8 cellular contexts compared by ENCODE assay signal in genomic region chr2:96305979-96306308, GRCh38.
DNase-seq lines count a peak whose midpoint lies in the region; ATAC-seq and TF ChIP-seq lines count a peak whose summit lies in the region.

No MANE protein-coding gene starts in this region.

- H3K27me3 ChIP-seq in KMS-11 (ENCODE audit: insufficient read depth, low read depth) (no peaks in the 10 kb centered on the region), mucosa of rectum (ENCODE audit: control insufficient read depth in 2 of 2, insufficient read depth in 2 of 2, low read length in 2 of 2) (no peaks in the 10 kb centered on the region)

- H3K36me3 ChIP-seq in KMS-11 (ENCODE audit: insufficient read depth) (peaks cover 11% of the 10 kb centered on the region; the same call in 1 of the 2 replicates), mucosa of rectum (ENCODE audit: control insufficient read depth in 2 of 2, insufficient read depth in 2 of 2, low read length in 2 of 2) (peaks cover 23 to 25% of the 10 kb centered on the region in 2 donors)

- peak overlapping the region; percentile 77 for H3K9ac ChIP-seq in KMS-11
- H3K9ac ChIP-seq in mucosa of rectum (ENCODE audit: low read depth in 1 of 2, low read length in 2 of 2): peak overlapping the region; percentile 88 to 96

- H3K9me3 ChIP-seq in mucosa of rectum (ENCODE audit: control insufficient read depth in 2 of 2, low read length in 2 of 2): no peaks in the 10 kb centered on the region

- H3K27ac ChIP-seq in KMS-11: peak overlapping the region; percentile 67
- H3K27ac ChIP-seq in caudate nucleus (ENCODE audit: low read depth, low read length): peak overlapping the region; percentile 83
- H3K27ac ChIP-seq in mucosa of rectum (ENCODE audit: low read depth in 2 of 2, low read length in 2 of 2): peak overlapping the region; percentile 70 to 91

- ATAC-seq in HG03135 (IDR thresholded peaks at IDR 0.05; ENCODE audit: unreplicated experiment): no peak

- peak overlapping the region; percentile 100 for H3K4me3 ChIP-seq in AG09309 (ENCODE audit: control insufficient read depth, low read depth, low read length)
- peak overlapping the region; percentile 85 for H3K4me3 ChIP-seq in KMS-11 (IDR thresholded peaks at IDR 0.05; ENCODE audit: insufficient read depth, low read depth, low read length)
- peak overlapping the region; percentile 76 to 99 for H3K4me3 ChIP-seq in mucosa of rectum (ENCODE audit: low read length in 2 of 2)

- H3K4me1 ChIP-seq in KMS-11 (ENCODE audit: low read depth, poor library complexity, severe bottlenecking) (peaks cover 25% of the 10 kb centered on the region), mucosa of rectum (ENCODE audit: control insufficient read depth in 2 of 2, insufficient read depth in 2 of 2, low read length in 2 of 2) (peaks cover 9 to 14% of the 10 kb centered on the region in 2 donors)

- peak overlapping the region; percentile 80 for H2AFZ ChIP-seq in KMS-11 (ENCODE audit: low read depth)

- H3K4me2 ChIP-seq in KMS-11: peak overlapping the region; percentile 94

- H3K79me2 ChIP-seq in KMS-11 (ENCODE audit: insufficient read depth, low read depth): peaks cover 30% of the 10 kb centered on the region

- no peaks in the 10 kb centered on the region for H4K20me1 ChIP-seq in KMS-11 (ENCODE audit: insufficient read depth)

- DNase-seq in AG09309 (ENCODE audit: low read depth) (no peak), caudate nucleus (lab: John Stamatoyannopoulos, UW) (no peak), cerebellar nuclear complex (lab: John Stamatoyannopoulos, UW) (no peak), globus pallidus (ENCODE audit: low spot score) (no peak), 8988T (no peak)

- no peak for TF ChIP-seq CTCF in AG09309 (IDR thresholded peaks at IDR 0.05; ENCODE audit: control insufficient read depth, insufficient read depth, low read depth, low read length, missing control alignments)
- no peak for TF ChIP-seq CTCF in KMS-11 (conservative IDR thresholded peaks at IDR 0.05; ENCODE audit: low read depth, low read length)
